In genomic region chr1:54663723-54664122, GRCh38 we compare ENCODE assay signal across 1 cellular context.
TF ChIP-seq lines count a peak whose summit lies in the region.

No MANE protein-coding gene starts in this region.

TF ChIP-seq in GM12878, 131 proteins besides CTCF, POLR2A, EP300 and RAD21:
- TF ChIP-seq SMC3 (IDR thresholded peaks at IDR 0.05; ENCODE audit: borderline replicate concordance, low read length) (peak; percentile 10; the same call in 1 of the 2 replicates), EZH2 (IDR thresholded peaks at IDR 0.05; ENCODE audit: borderline replicate concordance, control insufficient read depth, low read depth, low read length) (no peak)
